12 cellular contexts compared by ENCODE assay signal in genomic region chr1:212677573-212677972, GRCh38. TPM values are rescaled to one million over a fixed set of nuclear protein-coding genes. Genes with fewer than 3 reads are reported as not detected.
"Had no signal": no experiment of that assay in that cellular context is flagged by ENCODE, and none has a peak within 500 bp of the region (broad histone marks: within the 10 kb centered on the region; RNA-seq: fewer than 3 reads in every experiment).

No MANE protein-coding gene starts in this region.

- H3K4me1 ChIP-seq: ascending aorta, tibial artery, vagina had no signal

- H3K27me3 ChIP-seq: ascending aorta, tibial artery, vagina had no signal

- H3K27ac ChIP-seq: ascending aorta, heart left ventricle, tibial artery, vagina, VCaP had no signal

- H3K9me3 Mint-ChIP-seq: neural crest cell had no signal

- H3K9me3 ChIP-seq: ascending aorta, heart left ventricle, tibial artery, vagina had no signal

- FAIRE-seq: islet of Langerhans had no signal

- H3K4me3 Mint-ChIP-seq: neural crest cell had no signal

- H3K4me3 ChIP-seq: ascending aorta, heart left ventricle, tibial artery, vagina had no signal

- ATAC-seq: heart left ventricle, left lobe of liver had no signal

- H3K36me3 ChIP-seq: ascending aorta, heart left ventricle, tibial artery, vagina had no signal

- DNase-seq: activated CD4-positive, alpha-beta T cell treated with anti-CD3 and anti-CD28 coated beads for 48 hours; foreskin melanocyte; heart left ventricle; stimulated activated CD4-positive, alpha-beta T cell treated with anti-CD3 and anti-CD28 coated beads, Interleukin-4, amount 100 ng/mL, for 4 hours; T1000; tibial artery had no signal

RNA-seq across cellular contexts. Expression of gene BATF3, which starts 22.1 kb away (rescaled TPM):
- total RNA-seq: neural crest cell had no signal
